ENCODE assay signal across 17 cellular contexts in genomic region chr15:44595656-44596510, GRCh38. TPM values are rescaled to one million over a fixed set of nuclear protein-coding genes. Genes with fewer than 3 reads are reported as not detected.
DNase-seq lines count a peak whose midpoint lies in the region; ATAC-seq, FAIRE-seq and TF ChIP-seq lines count a peak whose summit lies in the region.
"Had no signal": no experiment of that assay in that cellular context is flagged by ENCODE, and none has a peak within 500 bp of the region (broad histone marks: within the 10 kb centered on the region; RNA-seq: fewer than 3 reads in every experiment).

No MANE protein-coding gene starts in this region.

- H3K14ac ChIP-seq in IMR-90 (replicated peaks; ENCODE audit: low read depth, low read length) = peak overlapping the region; percentile 13; the same call in 1 of the 2 replicates

- no peak overlapping the region for H3K27ac ChIP-seq in IMR-90 (ENCODE audit: insufficient read depth, low read length)
- H3K27ac ChIP-seq in GM12878 (ENCODE audit: control insufficient read depth, insufficient read depth) = peak overlapping the region; percentile 35
- H3K27ac ChIP-seq: parathyroid adenoma, SJCRH30, upper lobe of right lung had no signal

- TF ChIP-seq EP300 in GM12878 (IDR thresholded peaks at IDR 0.05; ENCODE audit: borderline replicate concordance in 1 of 2, control insufficient read depth in 1 of 2, low read depth in 2 of 2, low read length in 2 of 2) = no peak

- H3K9me3 Mint-ChIP-seq in activated T-cell treated with anti-CD3 and anti-CD28 coated beads, Interleukin-2, amount 50 U/mL, for 24 hours = no peaks in the 10 kb centered on the region
- no peaks in the 10 kb centered on the region for H3K9me3 Mint-ChIP-seq in stimulated activated naive CD8-positive, alpha-beta T cell treated with anti-CD3 and anti-CD28 coated beads, Interleukin-15, Interleukin-2, amounts not matched to agents 100 ng/mL and 50 ng/mL, for 24 hours
- H3K9me3 Mint-ChIP-seq in type B pancreatic cell = no peaks in the 10 kb centered on the region

- H4K20me1 ChIP-seq in IMR-90 (ENCODE audit: insufficient read depth, low read length) (no peaks in the 10 kb centered on the region), GM12878 (ENCODE audit: control insufficient read depth, insufficient read depth) (no peaks in the 10 kb centered on the region)

- no peaks in the 10 kb centered on the region for H3K79me2 ChIP-seq in GM12878 (ENCODE audit: control insufficient read depth, insufficient read depth, low read length)
- H3K79me2 ChIP-seq: parathyroid adenoma had no signal

- CTCF ChIA-PET in IMR-90 (lab: Yijun Ruan, JAX) = interaction anchor here (0.6 kb wide), 2 partner anchors 10 to 16 kb away, joined by 3 read pairs; no protein-coding TSS in a partner anchor
- CTCF ChIA-PET in GM12878 (lab: Yijun Ruan, JAX) = interaction anchor here (0.7 to 4.9 kb wide), 7 partner anchors 12 to 141 kb away, joined by 3 to 73 read pairs (median 3); partner anchors contain the start of genes SPG11 and TRIM69

- intact Hi-C loops in IMR-90 (cut with micrococcal nuclease) (no loop called here), GM12878 (cut with micrococcal nuclease; ENCODE audit: unreplicated experiment) (loop anchor here (5.0 kb wide), 1 partner anchor 66 kb away; the partner anchor contains the start of gene SPG11)

- no peak overlapping the region for H2BK120ac ChIP-seq in IMR-90 (ENCODE audit: low read depth, low read length)

- no peak for TF ChIP-seq RAD21 in IMR-90 (IDR thresholded peaks at IDR 0.05; ENCODE audit: low read length)
- no peak for TF ChIP-seq RAD21 in GM12878 (IDR thresholded peaks at IDR 0.05; ENCODE audit: insufficient read depth, low read depth, low read length)

- peak overlapping the region; percentile 85 for H3K27ac Mint-ChIP-seq in activated T-cell treated with anti-CD3 and anti-CD28 coated beads, Interleukin-2, amount 50 U/mL, for 24 hours
- peak overlapping the region; percentile 75 for H3K27ac Mint-ChIP-seq in stimulated activated naive CD8-positive, alpha-beta T cell treated with anti-CD3 and anti-CD28 coated beads, Interleukin-15, Interleukin-2, amounts not matched to agents 100 ng/mL and 50 ng/mL, for 24 hours
- H3K27ac Mint-ChIP-seq in type B pancreatic cell = no peak overlapping the region

- RAD21 ChIA-PET in GM12878 (lab: Charles Lee; ENCODE audit: unreplicated experiment) = interaction anchor here (0.8 to 5.4 kb wide), 5 partner anchors 10 to 141 kb away, joined by 3 to 37 read pairs (median 3); partner anchors contain the start of genes PATL2, SPG11 and TRIM69

- H3K79me1 ChIP-seq in IMR-90 (ENCODE audit: low read depth in 1 of 2, low read length in 2 of 2) = no peaks in the 10 kb centered on the region

- H3K9ac ChIP-seq in IMR-90 (ENCODE audit: low read depth, low read length) (no peak overlapping the region), GM12878 (ENCODE audit: control insufficient read depth, insufficient read depth, low read length) (no peak overlapping the region)
- H3K9ac ChIP-seq: parathyroid adenoma had no signal

- no CpG with 5 or more reads among the region's 3 CpGs for WGBS in IMR-90 (ENCODE audit: extremely low coverage in 2 of 2, insufficient read length in 1 of 2), 2 experiments
- 100% methylated on average over 3 of the region's 3 CpGs for WGBS in GM12878 (ENCODE audit: insufficient coverage, insufficient replicate concordance, low lambda C conversion rate, missing lambda C conversion rate)

- no peak overlapping the region for H4K91ac ChIP-seq in IMR-90 (ENCODE audit: insufficient read depth, low read depth, low read length)

- POLR2A ChIA-PET in IMR-90 (lab: Charles Lee; ENCODE audit: unreplicated experiment) = no interaction called here
- POLR2A ChIA-PET in GM12878 (lab: Charles Lee) = interaction anchor here (0.6 to 1.5 kb wide), 3 partner anchors 61 to 117 kb away, joined by 3 to 7 read pairs (median 5); no protein-coding TSS in a partner anchor

- peaks cover 34% of the 10 kb centered on the region for H3K36me3 ChIP-seq in IMR-90 (ENCODE audit: control insufficient read depth, insufficient read depth, low read length)
- peaks cover 4 to 43% of the 10 kb centered on the region in 2 experiments for H3K36me3 ChIP-seq in GM12878 (ENCODE audit: control insufficient read depth in 2 of 2, insufficient read depth in 2 of 2, low read length in 1 of 2)

- H3K4me1 ChIP-seq in IMR-90 (ENCODE audit: control insufficient read depth, insufficient read depth, low read length) (peaks cover 8% of the 10 kb centered on the region), GM12878 (ENCODE audit: control insufficient read depth, insufficient read depth, low read length) (peaks cover 7% of the 10 kb centered on the region; the same call in 1 of the 2 replicates)
- H3K4me1 ChIP-seq: parathyroid adenoma, SJCRH30, upper lobe of right lung had no signal

- H2AFZ ChIP-seq in IMR-90 (replicated peaks; ENCODE audit: low read length, poor library complexity) (no peak overlapping the region), GM12878 (ENCODE audit: control insufficient read depth, low read depth, low read length) (no peak overlapping the region)
- H2AFZ ChIP-seq: parathyroid adenoma had no signal

- no peak overlapping the region for H2BK20ac ChIP-seq in IMR-90 (ENCODE audit: low read depth, low read length)

- H3K4me2 ChIP-seq in IMR-90 (ENCODE audit: low read depth, low read length) = no peak overlapping the region
- H3K4me2 ChIP-seq in GM12878 (ENCODE audit: control insufficient read depth, insufficient read depth) = no peak overlapping the region

- H3K9me3 ChIP-seq in IMR-90 (ENCODE audit: control insufficient read depth, insufficient read depth, low read length) (no peaks in the 10 kb centered on the region), GM12878 (replicated peaks; ENCODE audit: control insufficient read depth, insufficient read depth, low read length) (no peaks in the 10 kb centered on the region)
- H3K9me3 ChIP-seq: SJCRH30, upper lobe of right lung had no signal

- no peak overlapping the region for H4K8ac ChIP-seq in IMR-90 (ENCODE audit: low read depth in 2 of 2, low read length in 2 of 2)

- peak overlapping the region; percentile 40; the same call in 1 of the 2 replicates for H3K23ac ChIP-seq in IMR-90 (ENCODE audit: low read depth, low read length)

- H2AK9ac ChIP-seq in IMR-90 (replicated peaks; ENCODE audit: low read depth, low read length, poor library complexity) = no peak overlapping the region

- BruUV-seq in IMR-90 (replicated peaks; lab: Mats Ljungman, UMichigan) (no TSS peak), GM12878 (replicated peaks; lab: Mats Ljungman, UMichigan) (TSS peak; percentile 25)

- in situ Hi-C loops in IMR-90 (cut with MboI; ENCODE audit: low sequenced_read_pairs) (no loop called here), GM12878 (cut with MboI) (no loop called here)

- H3K18ac ChIP-seq in IMR-90 (ENCODE audit: low read depth, low read length) = no peak overlapping the region

- ATAC-seq in IMR-90 (ENCODE audit: low read depth) (peak; percentile 35; the same call in 1 of the 2 replicates), GM12878 (peak; percentile 83)
- ATAC-seq: HepG2, upper lobe of right lung had no signal

- no peak for DNase-seq in activated T-cell treated with anti-CD3 and anti-CD28 coated beads, Interleukin-2, amount 50 U/mL, for 24 hours
- no peak for DNase-seq in activated T-cell treated with anti-CD3 and anti-CD28 coated beads, Interleukin-2, amount 50 U/mL, for 1 hour
- DNase-seq in IMR-90 (no peak), GM12878 (ENCODE audit: low read depth, low spot score) (no peak), GM19238 (ENCODE audit: insufficient read length, low spot score) (no peak), RKO (ENCODE audit: low spot score) (no peak), type B pancreatic cell (ENCODE audit: extremely low spot score, unreplicated experiment) (no peak)
- DNase-seq: activated gamma-delta T cell, cerebellar nuclear complex, DMS 273 treated with DMSO at 0.1 percent for 48 hours, NCI-H146, SJCRH30, upper lobe of right lung had no signal

- dilution Hi-C loops in IMR-90 (cut with HindIII; ENCODE audit: low sequenced_read_pairs, unreplicated experiment) = no loop called here

- no peak overlapping the region for H3K56ac ChIP-seq in IMR-90 (ENCODE audit: extremely low read depth, insufficient read depth, low read length)

- H3K4me3 ChIP-seq in IMR-90 (ENCODE audit: insufficient read depth, low read depth, low read length) = no peak overlapping the region
- H3K4me3 ChIP-seq in GM12878 = no peak overlapping the region
- H3K4me3 ChIP-seq: lung, SJCRH30, upper lobe of right lung had no signal

- H2AK5ac ChIP-seq in IMR-90 (ENCODE audit: low read depth, low read length) = no peak overlapping the region

- no peak overlapping the region for H2BK15ac ChIP-seq in IMR-90 (ENCODE audit: low read depth, low read length)

- no peak for FAIRE-seq in GM12878 (lab: Jason Lieb, UNC)
- FAIRE-seq: HepG2 had no signal

- H3K9me1 ChIP-seq in IMR-90 (ENCODE audit: insufficient read depth, low read length) = peaks cover 12% of the 10 kb centered on the region

- TF ChIP-seq CTCF in IMR-90 (conservative IDR thresholded peaks at IDR 0.05; ENCODE audit: low read depth, low read length) (no peak), GM12878 (IDR thresholded peaks at IDR 0.05 in 2 of 3, conservative IDR thresholded peaks at IDR 0.05 in 1 of 3; ENCODE audit: control insufficient read depth in 2 of 3, extremely low read depth in 1 of 3, insufficient read depth in 1 of 3, low read depth in 3 of 3, low read length in 3 of 3) (no peak), type B pancreatic cell (conservative IDR thresholded peaks at IDR 0.05) (no peak)

- no peak overlapping the region; the same call in 1 of the 2 replicates for H3K4ac ChIP-seq in IMR-90 (ENCODE audit: low read depth, low read length)

- no peak overlapping the region for H3K4me3 Mint-ChIP-seq in activated T-cell treated with anti-CD3 and anti-CD28 coated beads, Interleukin-2, amount 50 U/mL, for 24 hours
- no peak overlapping the region for H3K4me3 Mint-ChIP-seq in stimulated activated naive CD8-positive, alpha-beta T cell treated with anti-CD3 and anti-CD28 coated beads, Interleukin-15, Interleukin-2, amounts not matched to agents 100 ng/mL and 50 ng/mL, for 24 hours
- no peak overlapping the region for H3K4me3 Mint-ChIP-seq in type B pancreatic cell

- peaks cover 78% of the 10 kb centered on the region for H3K36me3 Mint-ChIP-seq in activated T-cell treated with anti-CD3 and anti-CD28 coated beads, Interleukin-2, amount 50 U/mL, for 24 hours (ENCODE audit: low read depth)
- H3K36me3 Mint-ChIP-seq in stimulated activated naive CD8-positive, alpha-beta T cell treated with anti-CD3 and anti-CD28 coated beads, Interleukin-15, Interleukin-2, amounts not matched to agents 100 ng/mL and 50 ng/mL, for 24 hours (ENCODE audit: low read depth) = peaks cover 53% of the 10 kb centered on the region
- peaks cover 16% of the 10 kb centered on the region for H3K36me3 Mint-ChIP-seq in type B pancreatic cell

- peaks cover 42% of the 10 kb centered on the region for H3K4me1 Mint-ChIP-seq in activated T-cell treated with anti-CD3 and anti-CD28 coated beads, Interleukin-2, amount 50 U/mL, for 24 hours (ENCODE audit: low read depth)
- H3K4me1 Mint-ChIP-seq in stimulated activated naive CD8-positive, alpha-beta T cell treated with anti-CD3 and anti-CD28 coated beads, Interleukin-15, Interleukin-2, amounts not matched to agents 100 ng/mL and 50 ng/mL, for 24 hours (ENCODE audit: low read depth) = peaks cover 32% of the 10 kb centered on the region
- H3K4me1 Mint-ChIP-seq in type B pancreatic cell (ENCODE audit: unreplicated experiment) = no peaks in the 10 kb centered on the region

- TF ChIP-seq POLR2A in IMR-90 (IDR thresholded peaks at IDR 0.05; ENCODE audit: low read depth, low read length) = no peak
- TF ChIP-seq POLR2A in GM12878 (IDR thresholded peaks at IDR 0.05; ENCODE audit: low read depth, low read length) = no peak

- SMC1A ChIA-PET in GM12878 (lab: Charles Lee; ENCODE audit: uncharacterized antibody, unreplicated experiment) = interaction anchor here (1.1 to 5.5 kb wide), 2 partner anchors 67 to 141 kb away, joined by 5 to 55 read pairs; partner anchors contain the start of genes SPG11 and TRIM69

- no peak overlapping the region for H2BK5ac ChIP-seq in IMR-90 (ENCODE audit: low read depth, low read length, poor library complexity, severe bottlenecking)

- H3K27me3 ChIP-seq in IMR-90 (ENCODE audit: control insufficient read depth, insufficient read depth, low read length) = no peaks in the 10 kb centered on the region
- H3K27me3 ChIP-seq in GM12878 (replicated peaks in 1 of 2; ENCODE audit: control insufficient read depth in 2 of 2, insufficient read depth in 2 of 2, low read length in 1 of 2) = no peaks in the 10 kb centered on the region
- H3K27me3 ChIP-seq: SJCRH30, upper lobe of right lung had no signal

- H4K5ac ChIP-seq in IMR-90 (ENCODE audit: low read depth, low read length) = no peak overlapping the region

- H3K27me3 Mint-ChIP-seq in activated T-cell treated with anti-CD3 and anti-CD28 coated beads, Interleukin-2, amount 50 U/mL, for 24 hours = no peaks in the 10 kb centered on the region
- no peaks in the 10 kb centered on the region for H3K27me3 Mint-ChIP-seq in stimulated activated naive CD8-positive, alpha-beta T cell treated with anti-CD3 and anti-CD28 coated beads, Interleukin-15, Interleukin-2, amounts not matched to agents 100 ng/mL and 50 ng/mL, for 24 hours
- H3K27me3 Mint-ChIP-seq in type B pancreatic cell = no peaks in the 10 kb centered on the region

RNA-seq across cellular contexts. Expression of gene EIF3J, which starts 58.9 kb away (rescaled TPM):
- total RNA-seq in IMR-90 (2012; rRNA removed) = 51.6 and 57.2 TPM in 2 replicates
- 43.7 and 59.9 TPM in 2 replicates for polyA plus RNA-seq in IMR-90 (2012; rRNA removed)
- polyA plus RNA-seq in IMR-90 (2012; cell fraction: cytosol; rRNA removed) = 6.5 and 7.7 TPM in 2 replicates
- polyA plus RNA-seq in IMR-90 (2012; cell fraction: nucleus; rRNA removed; ENCODE audit: low replicate concordance) = 3.0 and 35.6 TPM in 2 replicates
- total RNA-seq in GM12878 (2013; cell fraction: nucleolus; rRNA removed) = 78.4 and 80.3 TPM in 2 replicates
- total RNA-seq in GM12878 (2014; rRNA removed) = 45.4 and 47.6 TPM in 2 replicates
- 87.9 and 95.5 TPM in 2 replicates for total RNA-seq in GM12878 (2014; rRNA removed; fragmentation: Illumina TruSeq; extraction: Trizol)
- 96.2 and 101 TPM in 2 replicates for total RNA-seq in GM12878 (2021)
- 25.9 TPM for polyA plus RNA-seq in GM12878 (2011; ENCODE audit: low read depth)
- polyA plus RNA-seq in GM12878 (2011; rRNA removed) = 91.0 and 119 TPM in 2 replicates
- polyA plus RNA-seq in GM12878 (2011; cell fraction: cytosol; rRNA removed) = 33.0 and 43.7 TPM in 2 replicates
- 26.8 and 35.9 TPM in 2 replicates for polyA plus RNA-seq in GM12878 (2011; cell fraction: nucleus; rRNA removed)
- polyA plus RNA-seq in GM12878 (2012) = 48.4 and 60.8 TPM in 2 replicates
- polyA plus RNA-seq in GM12878 (2014; fragmentation: Illumina TruSeq; extraction: Trizol) = 126 and 162 TPM in 2 replicates
- 10 to 100 TPM; 34.7 to 36.3 TPM for polyA plus RNA-seq in GM12878 (2014; fragmentation: Nextera tagmentation; extraction: Ambion mirVana)
- polyA plus RNA-seq in GM12878 (2014; rRNA removed) = 56.2 and 75.7 TPM in 2 replicates
- polyA plus RNA-seq in GM12878 (2016; fragmentation: Nextera tagmentation; extraction: Ambion mirVana) = 10 to 100 TPM; 48.6 to 52.5 TPM
- polyA minus RNA-seq in GM12878 (2011; rRNA and poly(A)+ RNA removed) = 62.9 and 70.1 TPM in 2 replicates
- 17.2 and 17.3 TPM in 2 replicates for polyA minus RNA-seq in GM12878 (2011; cell fraction: cytosol; rRNA and poly(A)+ RNA removed)
- 11.6 and 20.5 TPM in 2 replicates for polyA minus RNA-seq in GM12878 (2011; cell fraction: nucleus; rRNA and poly(A)+ RNA removed)
- 60.9 and 91.1 TPM in 2 replicates for total RNA-seq in type B pancreatic cell (ENCODE audit: low replicate concordance)
